8 cellular contexts compared by ENCODE assay signal in genomic region chr5:154857534-154858250, GRCh38. TPM values are rescaled to one million over a fixed set of nuclear protein-coding genes. Genes with fewer than 3 reads are reported as not detected.
DNase-seq lines count a peak whose midpoint lies in the region; ATAC-seq and TF ChIP-seq lines count a peak whose summit lies in the region.

No MANE protein-coding gene starts in this region.

- POLR2A ChIA-PET in activated CD4-positive, alpha-beta memory T cell treated with anti-CD3 and anti-CD28 coated beads, Interleukin-2, amount 10 ng/mL, durations not matched to agents 7 days and 5 days (lab: Charles Lee) = interaction anchor here (1.0 to 2.9 kb wide), 11 partner anchors 10 to 667 kb away, joined by 3 to 28 read pairs (median 5); partner anchors contain the start of genes GALNT10, GEMIN5 and SAP30L

- peaks cover 31 to 38% of the 10 kb centered on the region in 2 donors for H3K4me1 ChIP-seq in duodenal mucosa (ENCODE audit: control insufficient read depth in 1 of 2, insufficient read depth in 2 of 2, low read length in 2 of 2)
- H3K4me1 ChIP-seq in lower lobe of right lung = peaks cover 46% of the 10 kb centered on the region

- intact Hi-C loops in CD14-positive monocyte (cut with micrococcal nuclease) = loop anchor here (2.0 to 10.0 kb wide), 6 partner anchors 80 to 410 kb away; partner anchors contain the start of genes GEMIN5 (in 1 of the 2), MRPL22 (in 1 of the 2) and SAP30L (in 1 of the 2)
- intact Hi-C loops in lower lobe of right lung (cut with DNase I) = no loop called here

- H3K36me3 ChIP-seq in duodenal mucosa (ENCODE audit: control insufficient read depth in 1 of 2, insufficient read depth in 2 of 2, low read length in 2 of 2) = no peaks in the 10 kb centered on the region
- no peaks in the 10 kb centered on the region for H3K36me3 ChIP-seq in lower lobe of right lung

- ATAC-seq in GM19372 (IDR thresholded peaks at IDR 0.05; ENCODE audit: low read depth, unreplicated experiment) (peak; percentile 61), HG03521 (IDR thresholded peaks at IDR 0.05; ENCODE audit: unreplicated experiment) (peak; percentile 55), lower lobe of right lung (peak; percentile 89 to 90)

- H3K27me3 Mint-ChIP-seq in CD14-positive monocyte (ENCODE audit: low read depth in 3 of 3) = peaks cover 0 to 5% (median 2%) of the 10 kb centered on the region in 3 donors
- H3K27me3 Mint-ChIP-seq in activated CD4-positive, alpha-beta memory T cell treated with anti-CD3 and anti-CD28 coated beads, Interleukin-2, amount 10 ng/mL, durations not matched to agents 7 days and 5 days = no peaks in the 10 kb centered on the region

- H3K4me3 Mint-ChIP-seq in CD14-positive monocyte = peak overlapping the region; percentile 77 to 96
- H3K4me3 Mint-ChIP-seq in activated CD4-positive, alpha-beta memory T cell treated with anti-CD3 and anti-CD28 coated beads, Interleukin-2, amount 10 ng/mL, durations not matched to agents 7 days and 5 days = peak overlapping the region; percentile 89

- H3K27me3 ChIP-seq in duodenal mucosa (ENCODE audit: control insufficient read depth in 1 of 2, insufficient read depth in 2 of 2, low read length in 2 of 2) (no peaks in the 10 kb centered on the region), lower lobe of right lung (ENCODE audit: low read depth) (no peaks in the 10 kb centered on the region)

- H3K9me3 ChIP-seq in duodenal mucosa (ENCODE audit: control insufficient read depth in 1 of 2, low read length in 2 of 2) (no peaks in the 10 kb centered on the region), lower lobe of right lung (no peaks in the 10 kb centered on the region)

- H3K36me3 Mint-ChIP-seq in CD14-positive monocyte = peaks cover 2 to 3% of the 10 kb centered on the region in 2 donors
- H3K36me3 Mint-ChIP-seq in activated CD4-positive, alpha-beta memory T cell treated with anti-CD3 and anti-CD28 coated beads, Interleukin-2, amount 10 ng/mL, durations not matched to agents 7 days and 5 days (ENCODE audit: low read depth) = peaks cover 36% of the 10 kb centered on the region

- H3K27ac Mint-ChIP-seq in CD14-positive monocyte = peak overlapping the region; percentile 93 to 99 (median 99)
- peak overlapping the region; percentile 100 for H3K27ac Mint-ChIP-seq in activated CD4-positive, alpha-beta memory T cell treated with anti-CD3 and anti-CD28 coated beads, Interleukin-2, amount 10 ng/mL, durations not matched to agents 7 days and 5 days

- peak overlapping the region; percentile 72 to 94 for H3K9ac ChIP-seq in duodenal mucosa (ENCODE audit: low read depth in 1 of 2, low read length in 2 of 2)

- CTCF ChIA-PET in activated CD4-positive, alpha-beta memory T cell treated with anti-CD3 and anti-CD28 coated beads, Interleukin-2, amount 10 ng/mL, durations not matched to agents 7 days and 5 days (lab: Charles Lee) = interaction anchor here (0.6 to 1.2 kb wide), 5 partner anchors 9 to 207 kb away, joined by 3 read pairs; no protein-coding TSS in a partner anchor

- peak; percentile 90 for DNase-seq in CD14-positive monocyte (ENCODE audit: low spot score)
- peak; percentile 98 for DNase-seq in NCI-H748 treated with DMSO at 0.1 percent for 48 hours (lab: John Stamatoyannopoulos, UW)
- peak; percentile 86 for DNase-seq in activated CD4-positive, alpha-beta memory T cell treated with anti-CD3 and anti-CD28 coated beads, Interleukin-2, amount 10 ng/mL, durations not matched to agents 7 days and 5 days
- DNase-seq in lower lobe of right lung = peak; percentile 97
- peak; percentile 63 to 72 (median 63) for DNase-seq in stimulated activated CD4-positive, alpha-beta T cell treated with anti-CD3 and anti-CD28 coated beads, TNF-alpha, amount 100 ng/mL, for 1 hour (ENCODE audit: low read depth in 3 of 3, low spot score in 1 of 3)

- peak overlapping the region; percentile 99 for H3K27ac ChIP-seq in duodenal mucosa (ENCODE audit: low read depth, low read length)
- H3K27ac ChIP-seq in lower lobe of right lung = peak overlapping the region; percentile 100

- peak overlapping the region; percentile 68 to 95 for H3K4me3 ChIP-seq in duodenal mucosa (ENCODE audit: low read depth in 1 of 2, low read length in 2 of 2)
- peak overlapping the region; percentile 76 for H3K4me3 ChIP-seq in lower lobe of right lung

- TF ChIP-seq CTCF in CD14-positive monocyte (IDR thresholded peaks at IDR 0.05) (no peak), lower lobe of right lung (IDR thresholded peaks at IDR 0.05) (peak; percentile 21)

- peaks cover 46% of the 10 kb centered on the region for H3K4me1 Mint-ChIP-seq in CD14-positive monocyte
- peaks cover 36% of the 10 kb centered on the region for H3K4me1 Mint-ChIP-seq in activated CD4-positive, alpha-beta memory T cell treated with anti-CD3 and anti-CD28 coated beads, Interleukin-2, amount 10 ng/mL, durations not matched to agents 7 days and 5 days

- peaks cover 0 to 2% (median 0%) of the 10 kb centered on the region in 7 donors for H3K9me3 Mint-ChIP-seq in CD14-positive monocyte
- no peaks in the 10 kb centered on the region for H3K9me3 Mint-ChIP-seq in activated CD4-positive, alpha-beta memory T cell treated with anti-CD3 and anti-CD28 coated beads, Interleukin-2, amount 10 ng/mL, durations not matched to agents 7 days and 5 days

RNA-seq across cellular contexts. Expression of gene CNOT8, which starts 0.7 kb away (rescaled TPM):
- 100 to 1,000 TPM; 147 to 160 TPM for polyA plus RNA-seq in CD14-positive monocyte
- 10 to 100 TPM; 86.2 to 94.5 TPM for total RNA-seq in activated CD4-positive, alpha-beta memory T cell treated with anti-CD3 and anti-CD28 coated beads, Interleukin-2, amount 10 ng/mL, durations not matched to agents 7 days and 5 days
- 106 TPM for total RNA-seq in lower lobe of right lung

RNA-seq across cellular contexts. Expression of gene FAXDC2, which starts 7.3 kb away (rescaled TPM):
- under 1 TPM; 0.30 to 0.60 TPM for polyA plus RNA-seq in CD14-positive monocyte
- not detected for total RNA-seq in activated CD4-positive, alpha-beta memory T cell treated with anti-CD3 and anti-CD28 coated beads, Interleukin-2, amount 10 ng/mL, durations not matched to agents 7 days and 5 days
- total RNA-seq in lower lobe of right lung = 72.7 TPM

Comparison
In these comparisons a context has a peak if more than half of its experiments do, and no peak if none do; other contexts are left out.
1. Peak in every context shown above with its lines: DNase-seq, ATAC-seq, H3K4me3 ChIP-seq and H3K27ac ChIP-seq.
2. RNA of gene FAXDC2, which starts 7.3 kb away (total RNA-seq): 72.7 TPM in lower lobe of right lung (single experiment); not detected in activated CD4-positive, alpha-beta memory T cell treated with anti-CD3 and anti-CD28 coated beads, Interleukin-2, amount 10 ng/mL, durations not matched to agents 7 days and 5 days; every median in the first group is over 10 times any median in the second.